9 cellular contexts compared by ENCODE assay signal in genomic region chr6:43856005-43856765, GRCh38.
DNase-seq lines count a peak whose midpoint lies in the region; ATAC-seq and TF ChIP-seq lines count a peak whose summit lies in the region.
"Had no signal": no experiment of that assay in that cellular context is flagged by ENCODE, and none has a peak within 500 bp of the region (broad histone marks: within the 10 kb centered on the region; RNA-seq: fewer than 3 reads in every experiment).

No MANE protein-coding gene starts in this region.

- H3K27ac ChIP-seq in Panc1 (ENCODE audit: low read length), result peak overlapping the region; percentile 59; the same call in 1 of the 2 replicates

- H3K9me3 ChIP-seq in Panc1 (ENCODE audit: control insufficient read depth, insufficient read depth, low read depth, low read length), result no peaks in the 10 kb centered on the region

- no peaks in the 10 kb centered on the region for H3K36me3 Mint-ChIP-seq in progenitor cell of endocrine pancreas (ENCODE audit: insufficient read depth)

- H3K4me3 Mint-ChIP-seq in progenitor cell of endocrine pancreas (ENCODE audit: low read depth), result no peak overlapping the region

- POLR2A ChIA-PET in Panc1 (lab: Charles Lee), result interaction anchor here (0.6 kb wide), 1 partner anchor 39 kb away, joined by 8 read pairs; no protein-coding TSS in a partner anchor

- H3K4me1 Mint-ChIP-seq in progenitor cell of endocrine pancreas (ENCODE audit: low read depth), result peaks cover 30% of the 10 kb centered on the region

- no peaks in the 10 kb centered on the region for H3K27me3 Mint-ChIP-seq in progenitor cell of endocrine pancreas

- H3K4me1 ChIP-seq in Panc1 (ENCODE audit: control insufficient read depth, insufficient read depth, low read length), result no peaks in the 10 kb centered on the region

- H3K27me3 ChIP-seq in Panc1 (ENCODE audit: control insufficient read depth, insufficient read depth, low read length), result no peaks in the 10 kb centered on the region

- DNase-seq in Panc1 (ENCODE audit: low read depth, low spot score) (no peak), fibroblast of mammary gland (ENCODE audit: low read depth) (no peak), progenitor cell of endocrine pancreas (ENCODE audit: low spot score, unreplicated experiment) (peak; percentile 43), dedifferentiated amniotic fluid mesenchymal stem cell (ENCODE audit: extremely low spot score) (no peak), head of caudate nucleus (no peak), COLO829 (ENCODE audit: low spot score) (no peak)
- no peak for DNase-seq in activated CD4-positive, alpha-beta T cell treated with anti-CD3 and anti-CD28 coated beads, Interleukin-2, amount 50 U/mL, for 4 hours
- DNase-seq: NCI-H2081 had no signal

- H3K9me3 Mint-ChIP-seq in progenitor cell of endocrine pancreas (ENCODE audit: low read depth), result no peaks in the 10 kb centered on the region

- intact Hi-C loops in Panc1 (cut with micrococcal nuclease; ENCODE audit: unreplicated experiment) (no loop called here), head of caudate nucleus (cut with DNase I) (no loop called here)

- no peak overlapping the region for H3K4me3 ChIP-seq in Panc1 (ENCODE audit: low read depth in 2 of 2, low read length in 2 of 2)
- no peak overlapping the region for H3K4me3 ChIP-seq in fibroblast of mammary gland (ENCODE audit: control insufficient read depth, low read depth, low read length)

- H3K36me3 ChIP-seq in Panc1 (ENCODE audit: control insufficient read depth, insufficient read depth, low read length), result no peaks in the 10 kb centered on the region

- BruUV-seq in Panc1 (replicated peaks; lab: Mats Ljungman, UMichigan), result no TSS peak

- peak; percentile 82; the same call in 1 of the 2 replicates for ATAC-seq in Panc1

- TF ChIP-seq CTCF in GM12874 (IDR thresholded peaks at IDR 0.05; ENCODE audit: insufficient read depth, low read depth, low read length), result 0 out of 2 replicates have a peak, but pooled peaks have one; percentile 18
- peak; percentile 80 for TF ChIP-seq CTCF in Panc1 (IDR thresholded peaks at IDR 0.05)
- peak; percentile 9 for TF ChIP-seq CTCF in fibroblast of mammary gland (conservative IDR thresholded peaks at IDR 0.05; ENCODE audit: control insufficient read depth, insufficient read depth, low read depth, low read length)
- peak; percentile 71 for TF ChIP-seq CTCF in progenitor cell of endocrine pancreas (IDR thresholded peaks at IDR 0.05; ENCODE audit: unreplicated experiment)

- in situ Hi-C loops in Panc1 (cut with HindIII; ENCODE audit: low pct_unique_long_range_greater_than_20kb, low sequenced_read_pairs), result no loop called here

- CTCF ChIA-PET in Panc1 (lab: Charles Lee), result interaction anchor here (0.5 to 1.5 kb wide), 5 partner anchors 55 to 230 kb away, joined by 3 to 5 read pairs (median 3); no protein-coding TSS in a partner anchor

- H3K27ac Mint-ChIP-seq in progenitor cell of endocrine pancreas, result peak overlapping the region; percentile 62

Comparison
In these comparisons a context has a peak if more than half of its experiments do, and no peak if none do; other contexts are left out.
1. CTCF ChIP-seq: peak in every context shown above with its lines; median percentile 80 in Panc1; 71 in progenitor cell of endocrine pancreas; 18 in GM12874; 9 in fibroblast of mammary gland.